Comparison of ENCODE assay signal across 24 cellular contexts in the genomic region with DNA sequence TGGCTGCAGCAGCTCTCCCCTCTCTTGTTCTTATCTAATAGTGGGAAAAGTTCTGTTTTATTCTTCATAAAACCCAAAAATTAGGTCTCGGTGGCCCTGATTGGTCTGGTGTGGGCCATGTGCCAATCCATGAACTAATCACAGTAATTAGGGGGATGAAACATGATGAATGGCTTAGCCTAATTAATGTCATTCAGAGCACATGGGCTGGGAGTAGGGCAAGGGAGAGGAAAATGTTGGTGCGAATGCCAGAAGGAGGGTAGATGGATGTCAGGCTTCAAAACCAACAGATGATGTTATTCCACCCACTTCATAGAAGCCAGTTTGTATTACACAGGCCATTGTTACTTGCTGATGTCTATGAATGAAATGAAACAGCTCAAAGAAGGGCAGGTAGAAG. TPM values are rescaled to one million over a fixed set of nuclear protein-coding genes. Genes with fewer than 3 reads are reported as not detected.
DNase-seq lines count a peak whose midpoint lies in the region; FAIRE-seq and TF ChIP-seq lines count a peak whose summit lies in the region.
"Had no signal": no experiment of that assay in that cellular context is flagged by ENCODE, and none has a peak within 500 bp of the region (broad histone marks: within the 10 kb centered on the region; RNA-seq: fewer than 3 reads in every experiment).

No MANE protein-coding gene starts in this region.

- DNase-seq in NCI-H69 (lab: John Stamatoyannopoulos, UW), result peak; percentile 12
- no peak for DNase-seq in neural crest cell (ENCODE audit: low read depth, low spot score)
- no peak for DNase-seq in CD1c-positive myeloid dendritic cell (ENCODE audit: extremely low spot score)
- no peak for DNase-seq in urothelium cell line (ENCODE audit: low spot score)
- DNase-seq in SKM-1 treated with dmso at 0.1 percent for 144 hours (lab: John Stamatoyannopoulos, UW; ENCODE audit: unreplicated experiment), result no peak
- DNase-seq: BE2C, DMS53, GM23248, H9, HFFc6, IMR-90, KG1, NCI-H1048, NCI-H1436, NCI-H2107, NCI-H226, NCI-H510A, PC-3, SJCRH30, T-cell had no signal

- H3K9me3 ChIP-seq in DOHH2 (ENCODE audit: control insufficient read depth, insufficient read depth, low read length) (no peaks in the 10 kb centered on the region), HEK293 (ENCODE audit: control insufficient read depth, insufficient read depth, low read depth, low read length) (no peaks in the 10 kb centered on the region)
- H3K9me3 ChIP-seq: BE2C, SJCRH30 had no signal

- FAIRE-seq in urothelium cell line (lab: Jason Lieb, UNC), result no peak
- FAIRE-seq: G401.6 had no signal

- no peak overlapping the region for H3K4me3 Mint-ChIP-seq in neural crest cell
- H3K4me3 Mint-ChIP-seq: CD14-positive monocyte, H9, HFFc6, T-cell had no signal

- H3K27me3 Mint-ChIP-seq in neural crest cell (ENCODE audit: low read depth), result no peaks in the 10 kb centered on the region
- H3K27me3 Mint-ChIP-seq: T-cell had no signal

- H3K36me3 ChIP-seq in DOHH2 (ENCODE audit: control insufficient read depth, low read length), result peaks cover 31% of the 10 kb centered on the region
- no peaks in the 10 kb centered on the region for H3K36me3 ChIP-seq in HEK293 (ENCODE audit: control insufficient read depth in 2 of 2, insufficient read depth in 1 of 2, low read length in 2 of 2)
- H3K36me3 ChIP-seq: BE2C, SJCRH30 had no signal

- no peaks in the 10 kb centered on the region for H3K27me3 ChIP-seq in DOHH2 (ENCODE audit: control insufficient read depth, low read length)
- H3K27me3 ChIP-seq: BE2C, SJCRH30 had no signal

- POLR2A ChIA-PET in HEK293 (lab: Yijun Ruan, JAX), result no interaction called here

- peaks cover 76% of the 10 kb centered on the region for H3K4me1 ChIP-seq in DOHH2 (ENCODE audit: control insufficient read depth, low read length)
- peaks cover 33% of the 10 kb centered on the region for H3K4me1 ChIP-seq in HEK293 (ENCODE audit: control insufficient read depth, insufficient read depth, low read length)
- H3K4me1 ChIP-seq: BE2C, SJCRH30 had no signal

- peak overlapping the region; percentile 47 for H3K27ac Mint-ChIP-seq in neural crest cell (ENCODE audit: unreplicated experiment)
- H3K27ac Mint-ChIP-seq: CD14-positive monocyte, H9, HFFc6, T-cell had no signal

- no peaks in the 10 kb centered on the region for H3K9me2 ChIP-seq in DOHH2 (replicated peaks; ENCODE audit: control insufficient read depth, low read length)

- TF ChIP-seq CTCF in DOHH2 (IDR thresholded peaks at IDR 0.05; ENCODE audit: low read depth, low read length, poor library complexity, severe bottlenecking), result no peak
- TF ChIP-seq CTCF in HEK293 (tag by site-specific recombination; IDR thresholded peaks at IDR 0.05), result no peak
- TF ChIP-seq CTCF in neural crest cell (conservative IDR thresholded peaks at IDR 0.05), result no peak

- H4K20me1 ChIP-seq in DOHH2 (ENCODE audit: control insufficient read depth, insufficient read depth, low read depth, low read length), result no peaks in the 10 kb centered on the region

- CTCF ChIA-PET in HEK293 (lab: Yijun Ruan, JAX), result no interaction called here

- H3K4me3 ChIP-seq in DOHH2 (ENCODE audit: low read length) (peak overlapping the region; percentile 47), HEK293 (ENCODE audit: low read depth, low read length) (no peak overlapping the region)
- H3K4me3 ChIP-seq: GM23248, SJCRH30 had no signal

- peaks cover 5% of the 10 kb centered on the region for H3K9me3 Mint-ChIP-seq in neural crest cell
- H3K9me3 Mint-ChIP-seq: H9, HFFc6, T-cell had no signal

- peaks cover 90% of the 10 kb centered on the region for H3K79me2 ChIP-seq in DOHH2 (ENCODE audit: control insufficient read depth, low read length)

- peaks cover 18% of the 10 kb centered on the region for H3F3A ChIP-seq in DOHH2 (ENCODE audit: control insufficient read depth, insufficient read depth)

- peak overlapping the region; percentile 67 for H3K4me2 ChIP-seq in DOHH2 (ENCODE audit: low read length)

- H3K27ac ChIP-seq in DOHH2 (ENCODE audit: low read depth, low read length) (peak overlapping the region; percentile 70), HEK293 (ENCODE audit: extremely low read depth, low read depth, low read length) (0 out of 2 replicates have a peak overlapping the region, but pooled peaks have one; percentile 7)
- H3K27ac ChIP-seq: GM23248, SJCRH30 had no signal

- peaks cover 4% of the 10 kb centered on the region for H3K4me1 Mint-ChIP-seq in neural crest cell

- H3K36me3 Mint-ChIP-seq in neural crest cell (ENCODE audit: low read depth), result no peaks in the 10 kb centered on the region
- H3K36me3 Mint-ChIP-seq: CD14-positive monocyte, T-cell had no signal

TF ChIP-seq in HEK293, 187 proteins besides CTCF, POLR2A, EP300 and RAD21 (continues in another document):
- TF ChIP-seq ZNF596 (tag by site-specific recombination; IDR thresholded peaks at IDR 0.05), result no peak
- no peak for TF ChIP-seq ZNF837 (tag by site-specific recombination; IDR thresholded peaks at IDR 0.05)
- TF ChIP-seq ZBTB1 (tag by site-specific recombination; IDR thresholded peaks at IDR 0.05), result no peak
- TF ChIP-seq KLF8 (tag by site-specific recombination; IDR thresholded peaks at IDR 0.05), result no peak
- TF ChIP-seq, protein P1, sequence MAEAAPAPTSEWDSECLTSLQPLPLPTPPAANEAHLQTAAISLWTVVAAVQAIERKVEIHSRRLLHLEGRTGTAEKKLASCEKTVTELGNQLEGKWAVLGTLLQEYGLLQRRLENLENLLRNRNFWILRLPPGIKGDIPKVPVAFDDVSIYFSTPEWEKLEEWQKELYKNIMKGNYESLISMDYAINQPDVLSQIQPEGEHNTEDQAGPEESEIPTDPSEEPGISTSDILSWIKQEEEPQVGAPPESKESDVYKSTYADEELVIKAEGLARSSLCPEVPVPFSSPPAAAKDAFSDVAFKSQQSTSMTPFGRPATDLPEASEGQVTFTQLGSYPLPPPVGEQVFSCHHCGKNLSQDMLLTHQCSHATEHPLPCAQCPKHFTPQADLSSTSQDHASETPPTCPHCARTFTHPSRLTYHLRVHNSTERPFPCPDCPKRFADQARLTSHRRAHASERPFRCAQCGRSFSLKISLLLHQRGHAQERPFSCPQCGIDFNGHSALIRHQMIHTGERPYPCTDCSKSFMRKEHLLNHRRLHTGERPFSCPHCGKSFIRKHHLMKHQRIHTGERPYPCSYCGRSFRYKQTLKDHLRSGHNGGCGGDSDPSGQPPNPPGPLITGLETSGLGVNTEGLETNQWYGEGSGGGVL (tag by site-specific recombination; IDR thresholded peaks at IDR 0.05), result no peak
- 0 out of 2 replicates have a peak, but pooled peaks have one; percentile 26 for TF ChIP-seq OSR2 (tag by site-specific recombination; IDR thresholded peaks at IDR 0.05)
- TF ChIP-seq OVOL3 (tag by site-specific recombination; IDR thresholded peaks at IDR 0.05), result no peak
- TF ChIP-seq, protein P2, sequence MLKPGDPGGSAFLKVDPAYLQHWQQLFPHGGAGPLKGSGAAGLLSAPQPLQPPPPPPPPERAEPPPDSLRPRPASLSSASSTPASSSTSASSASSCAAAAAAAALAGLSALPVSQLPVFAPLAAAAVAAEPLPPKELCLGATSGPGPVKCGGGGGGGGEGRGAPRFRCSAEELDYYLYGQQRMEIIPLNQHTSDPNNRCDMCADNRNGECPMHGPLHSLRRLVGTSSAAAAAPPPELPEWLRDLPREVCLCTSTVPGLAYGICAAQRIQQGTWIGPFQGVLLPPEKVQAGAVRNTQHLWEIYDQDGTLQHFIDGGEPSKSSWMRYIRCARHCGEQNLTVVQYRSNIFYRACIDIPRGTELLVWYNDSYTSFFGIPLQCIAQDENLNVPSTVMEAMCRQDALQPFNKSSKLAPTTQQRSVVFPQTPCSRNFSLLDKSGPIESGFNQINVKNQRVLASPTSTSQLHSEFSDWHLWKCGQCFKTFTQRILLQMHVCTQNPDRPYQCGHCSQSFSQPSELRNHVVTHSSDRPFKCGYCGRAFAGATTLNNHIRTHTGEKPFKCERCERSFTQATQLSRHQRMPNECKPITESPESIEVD (tag by site-specific recombination; IDR thresholded peaks at IDR 0.05), result 0 out of 2 replicates have a peak, but pooled peaks have one; percentile 17
- no peak for TF ChIP-seq GLIS1 (tag by site-specific recombination; IDR thresholded peaks at IDR 0.05)
- TF ChIP-seq SP2 (tag by site-specific recombination; IDR thresholded peaks at IDR 0.05), result no peak
- no peak for TF ChIP-seq ZNF501 (tag by site-specific recombination; IDR thresholded peaks at IDR 0.05)
- peak; percentile 17; the same call in 1 of the 2 replicates for TF ChIP-seq ZNF629 (tag by site-specific recombination; IDR thresholded peaks at IDR 0.05)
- TF ChIP-seq ZNF776 (tag by site-specific recombination; IDR thresholded peaks at IDR 0.05; ENCODE audit: borderline replicate concordance), result no peak
- TF ChIP-seq, protein P3, sequence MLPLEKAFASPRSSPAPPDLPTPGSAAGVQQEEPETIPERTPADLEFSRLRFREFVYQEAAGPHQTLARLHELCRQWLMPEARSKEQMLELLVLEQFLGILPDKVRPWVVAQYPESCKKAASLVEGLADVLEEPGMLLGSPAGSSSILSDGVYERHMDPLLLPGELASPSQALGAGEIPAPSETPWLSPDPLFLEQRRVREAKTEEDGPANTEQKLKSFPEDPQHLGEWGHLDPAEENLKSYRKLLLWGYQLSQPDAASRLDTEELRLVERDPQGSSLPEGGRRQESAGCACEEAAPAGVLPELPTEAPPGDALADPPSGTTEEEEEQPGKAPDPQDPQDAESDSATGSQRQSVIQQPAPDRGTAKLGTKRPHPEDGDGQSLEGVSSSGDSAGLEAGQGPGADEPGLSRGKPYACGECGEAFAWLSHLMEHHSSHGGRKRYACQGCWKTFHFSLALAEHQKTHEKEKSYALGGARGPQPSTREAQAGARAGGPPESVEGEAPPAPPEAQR (tag by site-specific recombination; IDR thresholded peaks at IDR 0.05), result no peak
- no peak for TF ChIP-seq ZNF548 (tag by site-specific recombination; IDR thresholded peaks at IDR 0.05)
- no peak for TF ChIP-seq MYNN (tag by site-specific recombination; IDR thresholded peaks at IDR 0.05; ENCODE audit: borderline replicate concordance)
- TF ChIP-seq ZNF366 (tag by site-specific recombination; conservative IDR thresholded peaks at IDR 0.05), result peak; percentile 47; the same call in 1 of the 2 replicates
- TF ChIP-seq ZNF140 (tag by site-specific recombination; IDR thresholded peaks at IDR 0.05), result no peak
- TF ChIP-seq YY1 (tag by site-specific recombination; IDR thresholded peaks at IDR 0.05), result no peak
- no peak for TF ChIP-seq ZNF791 (tag by site-specific recombination; IDR thresholded peaks at IDR 0.05)
- 0 out of 2 replicates have a peak, but pooled peaks have one; percentile 35 for TF ChIP-seq ZBTB20 (tag by site-specific recombination; IDR thresholded peaks at IDR 0.05)
- TF ChIP-seq, protein P4, sequence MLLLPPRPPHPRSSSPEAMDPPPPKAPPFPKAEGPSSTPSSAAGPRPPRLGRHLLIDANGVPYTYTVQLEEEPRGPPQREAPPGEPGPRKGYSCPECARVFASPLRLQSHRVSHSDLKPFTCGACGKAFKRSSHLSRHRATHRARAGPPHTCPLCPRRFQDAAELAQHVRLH (tag by site-specific recombination; IDR thresholded peaks at IDR 0.05), result no peak
- peak; percentile 64 for TF ChIP-seq ZBTB17 (tag by site-specific recombination; IDR thresholded peaks at IDR 0.05)

RNA-seq across cellular contexts. Expression of a gene that starts 46.5 kb away (rescaled TPM):
- 25.7 and 27.6 TPM in 2 replicates for total RNA-seq in neural crest cell
